In the genomic region with DNA sequence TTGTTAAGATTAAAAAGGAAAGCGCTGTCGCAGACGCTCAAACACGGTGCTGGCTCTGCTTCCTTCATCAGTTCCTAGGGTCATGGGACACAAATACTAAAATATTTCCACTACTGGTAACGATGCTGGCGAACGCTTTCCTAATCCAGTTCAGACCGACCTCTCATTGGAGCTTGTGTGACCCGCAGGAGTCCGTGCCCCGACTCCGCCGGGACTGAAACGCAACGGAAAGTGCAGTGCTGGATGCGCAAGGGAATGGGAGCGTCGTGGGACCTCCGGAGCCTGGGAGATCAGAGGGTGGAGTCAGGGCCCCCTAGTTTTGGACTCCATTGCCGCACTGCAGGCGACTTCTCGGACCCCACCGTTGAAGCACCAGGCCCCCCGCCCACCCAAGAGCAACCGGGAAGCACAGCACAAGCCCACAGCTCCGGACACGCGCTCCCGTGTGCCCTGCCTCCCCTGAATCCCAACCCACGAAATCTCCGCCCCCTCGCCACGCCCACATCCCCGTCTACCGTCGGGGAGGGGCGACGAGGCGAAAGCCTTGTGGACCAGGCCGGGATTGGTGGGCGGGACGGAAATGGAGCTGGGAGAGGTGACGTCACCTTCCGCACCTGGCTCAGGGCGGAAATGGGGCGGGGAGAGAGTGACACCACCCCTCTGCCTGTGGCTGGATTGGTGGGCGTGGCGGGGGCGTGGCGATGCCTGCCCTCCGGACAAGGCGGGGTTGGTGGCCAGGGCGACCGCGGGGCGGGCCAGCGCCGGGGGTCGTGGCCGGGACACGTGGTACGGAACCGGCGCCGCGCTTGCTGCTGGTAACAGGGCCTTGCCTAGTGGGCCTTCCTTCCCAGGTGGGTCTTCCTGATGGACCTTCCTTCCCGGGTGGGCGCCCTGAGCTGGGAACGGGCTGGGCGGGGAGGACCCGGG, we compare ENCODE assay signal across 1 cellular context.
TF ChIP-seq lines count a peak whose summit lies in the region.

A gene (plus strand): TSS at position 783 of the 927 bp plus-strand sequence. CDS start 3,611 bp downstream, outside the sequence.

TF ChIP-seq in HepG2, 621 proteins besides CTCF, POLR2A, EP300 and RAD21 (continued from another document and continues in another):
- TF ChIP-seq, protein P1, sequence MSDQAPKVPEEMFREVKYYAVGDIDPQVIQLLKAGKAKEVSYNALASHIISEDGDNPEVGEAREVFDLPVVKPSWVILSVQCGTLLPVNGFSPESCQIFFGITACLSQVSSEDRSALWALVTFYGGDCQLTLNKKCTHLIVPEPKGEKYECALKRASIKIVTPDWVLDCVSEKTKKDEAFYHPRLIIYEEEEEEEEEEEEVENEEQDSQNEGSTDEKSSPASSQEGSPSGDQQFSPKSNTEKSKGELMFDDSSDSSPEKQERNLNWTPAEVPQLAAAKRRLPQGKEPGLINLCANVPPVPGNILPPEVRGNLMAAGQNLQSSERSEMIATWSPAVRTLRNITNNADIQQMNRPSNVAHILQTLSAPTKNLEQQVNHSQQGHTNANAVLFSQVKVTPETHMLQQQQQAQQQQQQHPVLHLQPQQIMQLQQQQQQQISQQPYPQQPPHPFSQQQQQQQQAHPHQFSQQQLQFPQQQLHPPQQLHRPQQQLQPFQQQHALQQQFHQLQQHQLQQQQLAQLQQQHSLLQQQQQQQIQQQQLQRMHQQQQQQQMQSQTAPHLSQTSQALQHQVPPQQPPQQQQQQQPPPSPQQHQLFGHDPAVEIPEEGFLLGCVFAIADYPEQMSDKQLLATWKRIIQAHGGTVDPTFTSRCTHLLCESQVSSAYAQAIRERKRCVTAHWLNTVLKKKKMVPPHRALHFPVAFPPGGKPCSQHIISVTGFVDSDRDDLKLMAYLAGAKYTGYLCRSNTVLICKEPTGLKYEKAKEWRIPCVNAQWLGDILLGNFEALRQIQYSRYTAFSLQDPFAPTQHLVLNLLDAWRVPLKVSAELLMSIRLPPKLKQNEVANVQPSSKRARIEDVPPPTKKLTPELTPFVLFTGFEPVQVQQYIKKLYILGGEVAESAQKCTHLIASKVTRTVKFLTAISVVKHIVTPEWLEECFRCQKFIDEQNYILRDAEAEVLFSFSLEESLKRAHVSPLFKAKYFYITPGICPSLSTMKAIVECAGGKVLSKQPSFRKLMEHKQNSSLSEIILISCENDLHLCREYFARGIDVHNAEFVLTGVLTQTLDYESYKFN (CRISPR knock-in tag; conservative IDR thresholded peaks at IDR 0.05) = peak; percentile 55
- peak; percentile 46 for TF ChIP-seq TAF15 (IDR thresholded peaks at IDR 0.05; ENCODE audit: low read depth, low read length, poor library complexity, severe bottlenecking)
- TF ChIP-seq ZNF781 (CRISPR knock-in tag; IDR thresholded peaks at IDR 0.05; ENCODE audit: borderline replicate concordance, not compliant biosample characterization) = no peak
- TF ChIP-seq, protein P2, sequence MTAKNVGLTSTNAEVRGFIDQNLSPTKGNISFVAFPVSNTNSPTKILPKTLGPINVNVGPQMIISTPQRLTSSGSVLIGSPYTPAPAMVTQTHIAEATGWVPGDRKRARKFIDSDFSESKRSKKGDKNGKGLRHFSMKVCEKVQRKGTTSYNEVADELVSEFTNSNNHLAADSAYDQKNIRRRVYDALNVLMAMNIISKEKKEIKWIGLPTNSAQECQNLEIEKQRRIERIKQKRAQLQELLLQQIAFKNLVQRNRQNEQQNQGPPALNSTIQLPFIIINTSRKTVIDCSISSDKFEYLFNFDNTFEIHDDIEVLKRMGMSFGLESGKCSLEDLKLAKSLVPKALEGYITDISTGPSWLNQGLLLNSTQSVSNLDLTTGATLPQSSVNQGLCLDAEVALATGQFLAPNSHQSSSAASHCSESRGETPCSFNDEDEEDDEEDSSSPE (CRISPR knock-in tag; IDR thresholded peaks at IDR 0.05) = 0 out of 2 replicates have a peak, but pooled peaks have one; percentile 31
- TF ChIP-seq KDM3A (CRISPR knock-in tag; IDR thresholded peaks at IDR 0.05; ENCODE audit: low read depth) = no peak
- no peak for TF ChIP-seq ZZZ3 (CRISPR knock-in tag; IDR thresholded peaks at IDR 0.05; ENCODE audit: borderline replicate concordance)
- TF ChIP-seq TRIM24 (CRISPR knock-in tag; IDR thresholded peaks at IDR 0.05) = no peak
- no peak for TF ChIP-seq ZNF878 (CRISPR knock-in tag; IDR thresholded peaks at IDR 0.05)
- peak; percentile 23; the same call in 1 of the 2 replicates for TF ChIP-seq ZNF143 (CRISPR knock-in tag; IDR thresholded peaks at IDR 0.05)
- no peak for TF ChIP-seq ZNF775 (CRISPR knock-in tag; IDR thresholded peaks at IDR 0.05; ENCODE audit: borderline replicate concordance)
- no peak for TF ChIP-seq CHD4 (IDR thresholded peaks at IDR 0.05; ENCODE audit: borderline replicate concordance, low read length)
- TF ChIP-seq DNMT1 (CRISPR knock-in tag; IDR thresholded peaks at IDR 0.05) = no peak
- no peak for TF ChIP-seq ZNF17 (CRISPR knock-in tag; IDR thresholded peaks at IDR 0.05)
- TF ChIP-seq ZNF253 (CRISPR knock-in tag; IDR thresholded peaks at IDR 0.05; ENCODE audit: borderline replicate concordance) = no peak
- TF ChIP-seq RNF2 (conservative IDR thresholded peaks at IDR 0.05; ENCODE audit: low read depth) = no peak
- TF ChIP-seq ZNF343 (CRISPR knock-in tag; IDR thresholded peaks at IDR 0.05) = no peak
- no peak for TF ChIP-seq ZNF207 (IDR thresholded peaks at IDR 0.05; ENCODE audit: borderline replicate concordance)
- no peak for TF ChIP-seq ZKSCAN8 (CRISPR knock-in tag; IDR thresholded peaks at IDR 0.05; ENCODE audit: borderline replicate concordance)
- TF ChIP-seq SOX13 (IDR thresholded peaks at IDR 0.05) = no peak
- no peak for TF ChIP-seq SOX13 (CRISPR knock-in tag; conservative IDR thresholded peaks at IDR 0.05 in 1 of 2, IDR thresholded peaks at IDR 0.05 in 1 of 2)
- TF ChIP-seq, protein P3, sequence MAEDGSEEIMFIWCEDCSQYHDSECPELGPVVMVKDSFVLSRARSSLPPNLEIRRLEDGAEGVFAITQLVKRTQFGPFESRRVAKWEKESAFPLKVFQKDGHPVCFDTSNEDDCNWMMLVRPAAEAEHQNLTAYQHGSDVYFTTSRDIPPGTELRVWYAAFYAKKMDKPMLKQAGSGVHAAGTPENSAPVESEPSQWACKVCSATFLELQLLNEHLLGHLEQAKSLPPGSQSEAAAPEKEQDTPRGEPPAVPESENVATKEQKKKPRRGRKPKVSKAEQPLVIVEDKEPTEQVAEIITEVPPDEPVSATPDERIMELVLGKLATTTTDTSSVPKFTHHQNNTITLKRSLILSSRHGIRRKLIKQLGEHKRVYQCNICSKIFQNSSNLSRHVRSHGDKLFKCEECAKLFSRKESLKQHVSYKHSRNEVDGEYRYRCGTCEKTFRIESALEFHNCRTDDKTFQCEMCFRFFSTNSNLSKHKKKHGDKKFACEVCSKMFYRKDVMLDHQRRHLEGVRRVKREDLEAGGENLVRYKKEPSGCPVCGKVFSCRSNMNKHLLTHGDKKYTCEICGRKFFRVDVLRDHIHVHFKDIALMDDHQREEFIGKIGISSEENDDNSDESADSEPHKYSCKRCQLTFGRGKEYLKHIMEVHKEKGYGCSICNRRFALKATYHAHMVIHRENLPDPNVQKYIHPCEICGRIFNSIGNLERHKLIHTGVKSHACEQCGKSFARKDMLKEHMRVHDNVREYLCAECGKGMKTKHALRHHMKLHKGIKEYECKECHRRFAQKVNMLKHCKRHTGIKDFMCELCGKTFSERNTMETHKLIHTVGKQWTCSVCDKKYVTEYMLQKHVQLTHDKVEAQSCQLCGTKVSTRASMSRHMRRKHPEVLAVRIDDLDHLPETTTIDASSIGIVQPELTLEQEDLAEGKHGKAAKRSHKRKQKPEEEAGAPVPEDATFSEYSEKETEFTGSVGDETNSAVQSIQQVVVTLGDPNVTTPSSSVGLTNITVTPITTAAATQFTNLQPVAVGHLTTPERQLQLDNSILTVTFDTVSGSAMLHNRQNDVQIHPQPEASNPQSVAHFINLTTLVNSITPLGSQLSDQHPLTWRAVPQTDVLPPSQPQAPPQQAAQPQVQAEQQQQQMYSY (CRISPR knock-in tag; IDR thresholded peaks at IDR 0.05) = 0 out of 2 replicates have a peak, but pooled peaks have one; percentile 26
- TF ChIP-seq, protein P4, sequence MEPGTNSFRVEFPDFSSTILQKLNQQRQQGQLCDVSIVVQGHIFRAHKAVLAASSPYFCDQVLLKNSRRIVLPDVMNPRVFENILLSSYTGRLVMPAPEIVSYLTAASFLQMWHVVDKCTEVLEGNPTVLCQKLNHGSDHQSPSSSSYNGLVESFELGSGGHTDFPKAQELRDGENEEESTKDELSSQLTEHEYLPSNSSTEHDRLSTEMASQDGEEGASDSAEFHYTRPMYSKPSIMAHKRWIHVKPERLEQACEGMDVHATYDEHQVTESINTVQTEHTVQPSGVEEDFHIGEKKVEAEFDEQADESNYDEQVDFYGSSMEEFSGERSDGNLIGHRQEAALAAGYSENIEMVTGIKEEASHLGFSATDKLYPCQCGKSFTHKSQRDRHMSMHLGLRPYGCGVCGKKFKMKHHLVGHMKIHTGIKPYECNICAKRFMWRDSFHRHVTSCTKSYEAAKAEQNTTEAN (CRISPR knock-in tag; conservative IDR thresholded peaks at IDR 0.05) = peak; percentile 40; the same call in 1 of the 2 replicates
- TF ChIP-seq ZNF629 (CRISPR knock-in tag; conservative IDR thresholded peaks at IDR 0.05) = no peak; the same call in 1 of the 2 replicates
- TF ChIP-seq ZNF605 (CRISPR knock-in tag; IDR thresholded peaks at IDR 0.05) = peak; percentile 60; the same call in 1 of the 2 replicates
- TF ChIP-seq, protein P5, sequence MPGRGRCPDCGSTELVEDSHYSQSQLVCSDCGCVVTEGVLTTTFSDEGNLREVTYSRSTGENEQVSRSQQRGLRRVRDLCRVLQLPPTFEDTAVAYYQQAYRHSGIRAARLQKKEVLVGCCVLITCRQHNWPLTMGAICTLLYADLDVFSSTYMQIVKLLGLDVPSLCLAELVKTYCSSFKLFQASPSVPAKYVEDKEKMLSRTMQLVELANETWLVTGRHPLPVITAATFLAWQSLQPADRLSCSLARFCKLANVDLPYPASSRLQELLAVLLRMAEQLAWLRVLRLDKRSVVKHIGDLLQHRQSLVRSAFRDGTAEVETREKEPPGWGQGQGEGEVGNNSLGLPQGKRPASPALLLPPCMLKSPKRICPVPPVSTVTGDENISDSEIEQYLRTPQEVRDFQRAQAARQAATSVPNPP (CRISPR knock-in tag; IDR thresholded peaks at IDR 0.05) = no peak
- no peak; the same call in 1 of the 2 replicates for TF ChIP-seq ZNF547 (CRISPR knock-in tag; IDR thresholded peaks at IDR 0.05)
- TF ChIP-seq, protein P6, sequence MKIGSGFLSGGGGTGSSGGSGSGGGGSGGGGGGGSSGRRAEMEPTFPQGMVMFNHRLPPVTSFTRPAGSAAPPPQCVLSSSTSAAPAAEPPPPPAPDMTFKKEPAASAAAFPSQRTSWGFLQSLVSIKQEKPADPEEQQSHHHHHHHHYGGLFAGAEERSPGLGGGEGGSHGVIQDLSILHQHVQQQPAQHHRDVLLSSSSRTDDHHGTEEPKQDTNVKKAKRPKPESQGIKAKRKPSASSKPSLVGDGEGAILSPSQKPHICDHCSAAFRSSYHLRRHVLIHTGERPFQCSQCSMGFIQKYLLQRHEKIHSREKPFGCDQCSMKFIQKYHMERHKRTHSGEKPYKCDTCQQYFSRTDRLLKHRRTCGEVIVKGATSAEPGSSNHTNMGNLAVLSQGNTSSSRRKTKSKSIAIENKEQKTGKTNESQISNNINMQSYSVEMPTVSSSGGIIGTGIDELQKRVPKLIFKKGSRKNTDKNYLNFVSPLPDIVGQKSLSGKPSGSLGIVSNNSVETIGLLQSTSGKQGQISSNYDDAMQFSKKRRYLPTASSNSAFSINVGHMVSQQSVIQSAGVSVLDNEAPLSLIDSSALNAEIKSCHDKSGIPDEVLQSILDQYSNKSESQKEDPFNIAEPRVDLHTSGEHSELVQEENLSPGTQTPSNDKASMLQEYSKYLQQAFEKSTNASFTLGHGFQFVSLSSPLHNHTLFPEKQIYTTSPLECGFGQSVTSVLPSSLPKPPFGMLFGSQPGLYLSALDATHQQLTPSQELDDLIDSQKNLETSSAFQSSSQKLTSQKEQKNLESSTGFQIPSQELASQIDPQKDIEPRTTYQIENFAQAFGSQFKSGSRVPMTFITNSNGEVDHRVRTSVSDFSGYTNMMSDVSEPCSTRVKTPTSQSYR (CRISPR knock-in tag; IDR thresholded peaks at IDR 0.05; ENCODE audit: borderline replicate concordance) = no peak
- no peak; the same call in none of the 2 replicates for TF ChIP-seq ZNF430 (CRISPR knock-in tag; IDR thresholded peaks at IDR 0.05)
- TF ChIP-seq, protein P7, sequence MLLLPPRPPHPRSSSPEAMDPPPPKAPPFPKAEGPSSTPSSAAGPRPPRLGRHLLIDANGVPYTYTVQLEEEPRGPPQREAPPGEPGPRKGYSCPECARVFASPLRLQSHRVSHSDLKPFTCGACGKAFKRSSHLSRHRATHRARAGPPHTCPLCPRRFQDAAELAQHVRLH (CRISPR knock-in tag; IDR thresholded peaks at IDR 0.05; ENCODE audit: borderline replicate concordance, low read depth) = peak; percentile 18; the same call in 1 of the 2 replicates
- TF ChIP-seq HMGA1 (CRISPR knock-in tag; conservative IDR thresholded peaks at IDR 0.05) = no peak
- TF ChIP-seq ASH2L (IDR thresholded peaks at IDR 0.05; ENCODE audit: insufficient read length, low read depth, low read length) = peak; percentile 35
- peak; percentile 50 for TF ChIP-seq TEAD3 (CRISPR knock-in tag; optimal IDR thresholded peaks at IDR 0.05; ENCODE audit: borderline replicate concordance)
- no peak for TF ChIP-seq ZNF225 (CRISPR knock-in tag; IDR thresholded peaks at IDR 0.05)
- peak; percentile 85 for TF ChIP-seq CREM (IDR thresholded peaks at IDR 0.05)
- no peak for TF ChIP-seq CREM (CRISPR knock-in tag; IDR thresholded peaks at IDR 0.05)
- 0 out of 2 replicates have a peak, but pooled peaks have one; percentile 69 for TF ChIP-seq ZNF619 (CRISPR knock-in tag; IDR thresholded peaks at IDR 0.05)
- TF ChIP-seq GFI1 (CRISPR knock-in tag; IDR thresholded peaks at IDR 0.05; ENCODE audit: borderline replicate concordance) = no peak; the same call in 1 of the 2 replicates
- peak; percentile 35; the same call in 1 of the 2 replicates for TF ChIP-seq ZNF44 (CRISPR knock-in tag; IDR thresholded peaks at IDR 0.05)
- TF ChIP-seq TAF1 (CRISPR knock-in tag; IDR thresholded peaks at IDR 0.05) = peak; percentile 64
- TF ChIP-seq, protein P8, sequence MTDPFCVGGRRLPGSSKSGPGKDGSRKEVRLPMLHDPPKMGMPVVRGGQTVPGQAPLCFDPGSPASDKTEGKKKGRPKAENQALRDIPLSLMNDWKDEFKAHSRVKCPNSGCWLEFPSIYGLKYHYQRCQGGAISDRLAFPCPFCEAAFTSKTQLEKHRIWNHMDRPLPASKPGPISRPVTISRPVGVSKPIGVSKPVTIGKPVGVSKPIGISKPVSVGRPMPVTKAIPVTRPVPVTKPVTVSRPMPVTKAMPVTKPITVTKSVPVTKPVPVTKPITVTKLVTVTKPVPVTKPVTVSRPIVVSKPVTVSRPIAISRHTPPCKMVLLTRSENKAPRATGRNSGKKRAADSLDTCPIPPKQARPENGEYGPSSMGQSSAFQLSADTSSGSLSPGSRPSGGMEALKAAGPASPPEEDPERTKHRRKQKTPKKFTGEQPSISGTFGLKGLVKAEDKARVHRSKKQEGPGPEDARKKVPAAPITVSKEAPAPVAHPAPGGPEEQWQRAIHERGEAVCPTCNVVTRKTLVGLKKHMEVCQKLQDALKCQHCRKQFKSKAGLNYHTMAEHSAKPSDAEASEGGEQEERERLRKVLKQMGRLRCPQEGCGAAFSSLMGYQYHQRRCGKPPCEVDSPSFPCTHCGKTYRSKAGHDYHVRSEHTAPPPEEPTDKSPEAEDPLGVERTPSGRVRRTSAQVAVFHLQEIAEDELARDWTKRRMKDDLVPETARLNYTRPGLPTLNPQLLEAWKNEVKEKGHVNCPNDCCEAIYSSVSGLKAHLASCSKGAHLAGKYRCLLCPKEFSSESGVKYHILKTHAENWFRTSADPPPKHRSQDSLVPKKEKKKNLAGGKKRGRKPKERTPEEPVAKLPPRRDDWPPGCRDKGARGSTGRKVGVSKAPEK (CRISPR knock-in tag; IDR thresholded peaks at IDR 0.05; ENCODE audit: borderline replicate concordance) = no peak
- no peak for TF ChIP-seq TMF1 (CRISPR knock-in tag; IDR thresholded peaks at IDR 0.05; ENCODE audit: low read depth)
